ENCODE assay signal across 13 cellular contexts in the genomic region with DNA sequence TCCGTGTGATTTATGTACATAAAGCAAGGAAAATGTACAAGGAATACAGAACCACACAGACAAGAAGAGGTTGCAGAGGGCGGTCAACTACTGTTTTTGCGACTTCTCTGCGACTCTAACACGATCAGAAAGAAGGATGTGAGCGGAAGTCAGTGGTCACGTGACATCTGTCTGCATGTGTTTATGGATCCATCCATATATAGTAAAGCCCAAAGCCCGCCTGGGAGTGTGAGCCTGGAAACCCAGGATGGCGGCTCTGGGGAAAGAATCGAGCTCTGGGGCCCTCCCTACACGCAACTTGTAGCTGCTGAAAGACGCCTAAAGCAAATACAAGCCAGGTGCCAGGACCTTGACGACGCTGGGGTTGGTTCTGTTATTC. TPM values are rescaled to one million over a fixed set of nuclear protein-coding genes. Genes with fewer than 3 reads are reported as not detected.
A peak's percentile ranks its signal among the peaks of the same experiment; 100 is the strongest.
DNase-seq lines count a peak whose midpoint lies in the region; ATAC-seq and TF ChIP-seq lines count a peak whose summit lies in the region.
"Had no signal": no experiment of that assay in that cellular context is flagged by ENCODE, and none has a peak within 500 bp of the region (broad histone marks: within the 10 kb centered on the region; RNA-seq: fewer than 3 reads in every experiment).

No MANE protein-coding gene starts in this region.

- peak overlapping the region; percentile 12 for H3K4me2 ChIP-seq in neural progenitor cell

- H3K9me3 ChIP-seq in breast epithelium (no peaks in the 10 kb centered on the region), neural progenitor cell (ENCODE audit: low read depth) (no peaks in the 10 kb centered on the region), vagina (no peaks in the 10 kb centered on the region)

- H3K27me3 Mint-ChIP-seq in MCF 10A (ENCODE audit: insufficient read depth, unreplicated experiment) (no peaks in the 10 kb centered on the region), neural progenitor cell (ENCODE audit: insufficient read depth, low read depth) (peaks cover 2% of the 10 kb centered on the region)

- H3K9ac ChIP-seq in neural progenitor cell: peak overlapping the region; percentile 15

- H3F3A ChIP-seq in neural progenitor cell (ENCODE audit: low read depth): peaks cover 16% of the 10 kb centered on the region

- DNase-seq in breast epithelium (ENCODE audit: low spot score in 2 of 2) (no peak), MCF 10A (ENCODE audit: unreplicated experiment) (no peak), fibroblast of villous mesenchyme (ENCODE audit: low read depth) (peak; percentile 73), neural progenitor cell (ENCODE audit: low spot score) (no peak), vagina (ENCODE audit: extremely low spot score in 2 of 2) (no peak)
- DNase-seq: activated CD4-positive, alpha-beta T cell treated with anti-CD3 and anti-CD28 coated beads for 1 hour; activated effector memory CD4-positive, alpha-beta T cell treated with anti-CD3 and anti-CD28 coated beads, Interleukin-2, amount 50 U/mL, for 16 hours; effector CD8-positive, alpha-beta T cell; KBM-7; NCI-H2227 treated with DMSO at 0.1 percent for 48 hours had no signal

- no peak for TF ChIP-seq CTCF in breast epithelium (IDR thresholded peaks at IDR 0.05)
- TF ChIP-seq CTCF in MCF 10A (IDR thresholded peaks at IDR 0.05; ENCODE audit: unreplicated experiment): no peak
- no peak for TF ChIP-seq CTCF in fibroblast of villous mesenchyme (IDR thresholded peaks at IDR 0.05; ENCODE audit: insufficient read depth, low read depth, low read length)
- TF ChIP-seq CTCF in neural progenitor cell (IDR thresholded peaks at IDR 0.05): no peak
- no peak for TF ChIP-seq CTCF in vagina (IDR thresholded peaks at IDR 0.05)

- H4K20me1 ChIP-seq in neural progenitor cell (ENCODE audit: low read depth): peaks cover 44% of the 10 kb centered on the region

- H3K4me1 ChIP-seq in breast epithelium (peaks cover 19 to 41% of the 10 kb centered on the region in 2 donors), neural progenitor cell (peaks cover 38% of the 10 kb centered on the region), vagina (peaks cover 97% of the 10 kb centered on the region)

- no peak overlapping the region for H3K27ac Mint-ChIP-seq in MCF 10A (ENCODE audit: low read depth, unreplicated experiment)
- peak overlapping the region; percentile 80 for H3K27ac Mint-ChIP-seq in neural progenitor cell

- H3K4me3 ChIP-seq in breast epithelium: no peak overlapping the region
- no peak overlapping the region for H3K4me3 ChIP-seq in fibroblast of villous mesenchyme (ENCODE audit: low read depth, low read length)
- no peak overlapping the region for H3K4me3 ChIP-seq in neural progenitor cell
- peak overlapping the region in 1 of 2 donors; percentile 22 for H3K4me3 ChIP-seq in vagina

- POLR2A ChIA-PET in MCF 10A (lab: Yijun Ruan, JAX): no interaction called here

- peaks cover 6% of the 10 kb centered on the region for H3K4me1 Mint-ChIP-seq in MCF 10A (ENCODE audit: insufficient read depth, unreplicated experiment)
- peaks cover 77% of the 10 kb centered on the region for H3K4me1 Mint-ChIP-seq in neural progenitor cell

- no peaks in the 10 kb centered on the region for H3K9me3 Mint-ChIP-seq in MCF 10A (ENCODE audit: unreplicated experiment)
- no peaks in the 10 kb centered on the region for H3K9me3 Mint-ChIP-seq in neural progenitor cell

- H3K36me3 ChIP-seq in breast epithelium (no peaks in the 10 kb centered on the region), neural progenitor cell (no peaks in the 10 kb centered on the region), vagina (no peaks in the 10 kb centered on the region)

- H3K27me3 ChIP-seq in breast epithelium (no peaks in the 10 kb centered on the region), neural progenitor cell (no peaks in the 10 kb centered on the region), vagina (no peaks in the 10 kb centered on the region)

- no peak overlapping the region for H3K4me3 Mint-ChIP-seq in MCF 10A (ENCODE audit: unreplicated experiment)
- H3K4me3 Mint-ChIP-seq in neural progenitor cell: peak overlapping the region; percentile 43

- no peak overlapping the region for H2AFZ ChIP-seq in neural progenitor cell (replicated peaks)

- CTCF ChIA-PET in MCF 10A (lab: Yijun Ruan, JAX): interaction anchor here (0.7 kb wide), 1 partner anchor 66 kb away, joined by 3 read pairs; no protein-coding TSS in a partner anchor

- ATAC-seq in GM18511 (IDR thresholded peaks at IDR 0.05; ENCODE audit: unreplicated experiment): no peak
- ATAC-seq in GM18502 (IDR thresholded peaks at IDR 0.05; ENCODE audit: poor library complexity, unreplicated experiment): no peak
- no peak for ATAC-seq in HG03571 (IDR thresholded peaks at IDR 0.05; ENCODE audit: unreplicated experiment)

- intact Hi-C loops in breast epithelium (cut with DNase I; ENCODE audit: low total_unique reads) (no loop called here), MCF 10A (cut with micrococcal nuclease) (no loop called here), vagina (cut with DNase I) (loop anchor here (5.0 kb wide), 1 partner anchor 44 kb away; no protein-coding TSS in a partner anchor)

- TF ChIP-seq POLR2A in breast epithelium (IDR thresholded peaks at IDR 0.05): no peak
- no peak for TF ChIP-seq POLR2A in vagina (IDR thresholded peaks at IDR 0.05)

- H3K36me3 Mint-ChIP-seq in MCF 10A (ENCODE audit: insufficient read depth, unreplicated experiment) (peaks cover 13% of the 10 kb centered on the region), neural progenitor cell (no peaks in the 10 kb centered on the region)

- H3K27ac ChIP-seq in breast epithelium (peak overlapping the region; percentile 36 to 82), neural progenitor cell (no peak overlapping the region), vagina (peak overlapping the region; percentile 81)

- BruUV-seq in MCF 10A (replicated peaks; lab: Mats Ljungman, UMichigan): no TSS peak

- peaks cover 21% of the 10 kb centered on the region for H3K79me2 ChIP-seq in neural progenitor cell (ENCODE audit: low read depth)

RNA-seq across cellular contexts. Expression of a gene that starts 8.8 kb away (rescaled TPM):
- total RNA-seq in breast epithelium (10 to 100 TPM; 25.3 to 64.2 (median 27.8) TPM), MCF 10A (2022) (85.7 and 115 TPM in 2 replicates), fibroblast of villous mesenchyme (49.7 and 55.7 TPM in 2 replicates), neural progenitor cell (ENCODE audit: low replicate concordance) (6.2 and 20.1 TPM in 2 replicates), vagina (88.4 TPM)
